25 cellular contexts compared by ENCODE assay signal in genomic region chr15:98767692-98768091, GRCh38.
"Had no signal": no experiment of that assay in that cellular context is flagged by ENCODE, and none has a peak within 500 bp of the region (broad histone marks: within the 10 kb centered on the region; RNA-seq: fewer than 3 reads in every experiment).

No MANE protein-coding gene starts in this region.

- H3K9me3 ChIP-seq: colonic mucosa, heart right ventricle, lower lobe of right lung, prostate gland, right atrium auricular region, spleen, thoracic aorta, upper lobe of left lung had no signal

- H3K4me3 Mint-ChIP-seq: activated B cell treated with CpG ODN at 0.5 μM for 24 hours; activated naive CD8-positive, alpha-beta T cell treated with anti-CD3 and anti-CD28 coated beads, Interleukin-2, amount 50 U/mL, for 24 hours; naive thymus-derived CD8-positive, alpha-beta T cell had no signal

- DNase-seq: activated B cell treated with CpG ODN at 0.5 μM for 24 hours; activated CD4-positive, alpha-beta T cell treated with anti-CD3 and anti-CD28 coated beads for 4 hours; activated CD4-positive, alpha-beta T cell treated with anti-CD3 and anti-CD28 coated beads, Interleukin-2, amount 50 U/mL, for 48 hours; activated CD8-positive, alpha-beta memory T cell treated with anti-CD3 and anti-CD28 coated beads, Interleukin-2, amount 50 U/mL, for 48 hours; activated naive CD4-positive, alpha-beta T cell treated with Interleukin-2 at 50 U/mL for 16 hours; activated naive CD8-positive, alpha-beta T cell treated with anti-CD3 and anti-CD28 coated beads, Interleukin-2, amount 50 U/mL, for 24 hours; activated T-cell treated with anti-CD3 and anti-CD28 coated beads, Interleukin-2, amount 50 U/mL, for 48 hours; aorta; brain microvascular endothelial cell; central memory CD4-positive, alpha-beta T cell; colonic mucosa; dorsolateral prefrontal cortex; heart right ventricle; lower lobe of right lung; naive thymus-derived CD8-positive, alpha-beta T cell; spleen; stimulated activated CD4-positive, alpha-beta T cell treated with anti-CD3 and anti-CD28 coated beads, Interleukin-4, amount 100 ng/mL, for 1 hour; stimulated activated naive CD4-positive, alpha-beta T cell treated with Interleukin-2 at 50 U/mL for 16 hours; T-helper 9 cell; upper lobe of left lung had no signal

- ATAC-seq: activated naive CD8-positive, alpha-beta T cell treated with anti-CD3 and anti-CD28 coated beads, Interleukin-2, amount 50 U/mL, for 24 hours; heart right ventricle; left lobe of liver; lower lobe of right lung; naive thymus-derived CD8-positive, alpha-beta T cell had no signal

- H3K27me3 ChIP-seq: brain microvascular endothelial cell, colonic mucosa, dorsolateral prefrontal cortex, heart right ventricle, right atrium auricular region, spleen, upper lobe of left lung had no signal

- H3K9me3 Mint-ChIP-seq: activated B cell treated with CpG ODN at 0.5 μM for 24 hours; activated naive CD8-positive, alpha-beta T cell treated with anti-CD3 and anti-CD28 coated beads, Interleukin-2, amount 50 U/mL, for 24 hours; naive thymus-derived CD8-positive, alpha-beta T cell had no signal

- H3K4me1 ChIP-seq: colonic mucosa had no signal

- H3K27ac ChIP-seq: brain microvascular endothelial cell, colonic mucosa, dorsolateral prefrontal cortex, epithelial cell of prostate, heart right ventricle, lower lobe of right lung, prostate gland, right atrium auricular region, spleen, thoracic aorta, upper lobe of left lung had no signal

- H3K27ac Mint-ChIP-seq: activated B cell treated with CpG ODN at 0.5 μM for 24 hours; activated naive CD8-positive, alpha-beta T cell treated with anti-CD3 and anti-CD28 coated beads, Interleukin-2, amount 50 U/mL, for 24 hours had no signal

- H3K36me3 ChIP-seq: brain microvascular endothelial cell, colonic mucosa, heart right ventricle, lower lobe of right lung, prostate gland, right atrium auricular region, spleen, thoracic aorta, upper lobe of left lung had no signal

- H3K4me3 ChIP-seq: colonic mucosa, dorsolateral prefrontal cortex, heart right ventricle, lower lobe of right lung, prostate gland, right atrium auricular region, spleen, thoracic aorta, upper lobe of left lung had no signal

- H3K4me1 Mint-ChIP-seq: activated B cell treated with CpG ODN at 0.5 μM for 24 hours had no signal

- H3K27me3 Mint-ChIP-seq: activated naive CD8-positive, alpha-beta T cell treated with anti-CD3 and anti-CD28 coated beads, Interleukin-2, amount 50 U/mL, for 24 hours; naive thymus-derived CD8-positive, alpha-beta T cell had no signal

- H3K36me3 Mint-ChIP-seq: naive thymus-derived CD8-positive, alpha-beta T cell had no signal
